Comparison of ENCODE assay signal across 1 cellular context in genomic region chr22:50516891-50517290, GRCh38.
TF ChIP-seq lines count a peak whose summit lies in the region.

No MANE protein-coding gene starts in this region.

TF ChIP-seq in HepG2, 621 proteins besides CTCF, POLR2A, EP300 and RAD21:
- TF ChIP-seq ZNF687 (CRISPR knock-in tag; IDR thresholded peaks at IDR 0.05) (0 out of 2 replicates have a peak, but pooled peaks have one; percentile 10), THAP9 (CRISPR knock-in tag; IDR thresholded peaks at IDR 0.05; ENCODE audit: borderline replicate concordance) (no peak)
